Comparison of ENCODE assay signal across 13 cellular contexts in genomic region chr9:113946496-113947115, GRCh38.
A peak's percentile ranks its signal among the peaks of the same experiment; 100 is the strongest.
DNase-seq lines count a peak whose midpoint lies in the region; ATAC-seq and TF ChIP-seq lines count a peak whose summit lies in the region.
"Had no signal": no experiment of that assay in that cellular context is flagged by ENCODE, and none has a peak within 500 bp of the region (broad histone marks: within the 10 kb centered on the region; RNA-seq: fewer than 3 reads in every experiment).

No MANE protein-coding gene starts in this region.

- peak; percentile 42 for DNase-seq in activated CD8-positive, alpha-beta memory T cell treated with anti-CD3 and anti-CD28 coated beads for 24 hours
- DNase-seq in activated CD8-positive, alpha-beta memory T cell treated with anti-CD3 and anti-CD28 coated beads, Interleukin-2, amount 50 U/mL, for 4 hours: no peak
- DNase-seq in islet precursor cell (peak; percentile 35), osteocyte (ENCODE audit: extremely low spot score, unreplicated experiment) (peak; percentile 53), COR-L47 (lab: John Stamatoyannopoulos, UW) (no peak), natural killer cell (no peak)
- DNase-seq: Caco-2, GF-D8, GOT3, H9, IMR-90 had no signal

- peaks cover 16% of the 10 kb centered on the region for H3K4me1 Mint-ChIP-seq in osteocyte (ENCODE audit: unreplicated experiment)
- peaks cover 1 to 2% of the 10 kb centered on the region in 2 donors for H3K4me1 Mint-ChIP-seq in natural killer cell

- TF ChIP-seq CTCF in osteocyte (IDR thresholded peaks at IDR 0.05) (no peak), natural killer cell (IDR thresholded peaks at IDR 0.05) (no peak)

- no peak for ATAC-seq in GM18517 (IDR thresholded peaks at IDR 0.05; ENCODE audit: unreplicated experiment)
- ATAC-seq in natural killer cell: no peak
- ATAC-seq: CD8-positive, alpha-beta T cell had no signal

- H3K27me3 Mint-ChIP-seq in osteocyte (ENCODE audit: unreplicated experiment) (no peaks in the 10 kb centered on the region), natural killer cell (ENCODE audit: low read depth in 2 of 2) (no peaks in the 10 kb centered on the region)

- H3K36me3 Mint-ChIP-seq in osteocyte (ENCODE audit: unreplicated experiment): peaks cover 30% of the 10 kb centered on the region
- H3K36me3 Mint-ChIP-seq in natural killer cell: no peaks in the 10 kb centered on the region
- H3K36me3 Mint-ChIP-seq: CD8-positive, alpha-beta T cell had no signal

- intact Hi-C loops in natural killer cell (cut with micrococcal nuclease): no loop called here

- no peak overlapping the region for H3K27ac Mint-ChIP-seq in osteocyte (ENCODE audit: unreplicated experiment)
- H3K27ac Mint-ChIP-seq in natural killer cell: no peak overlapping the region
- H3K27ac Mint-ChIP-seq: CD8-positive, alpha-beta T cell had no signal

- H3K9me3 Mint-ChIP-seq in osteocyte (ENCODE audit: unreplicated experiment) (no peaks in the 10 kb centered on the region), natural killer cell (no peaks in the 10 kb centered on the region)
- H3K9me3 Mint-ChIP-seq: CD8-positive, alpha-beta T cell; H9 had no signal

- H3K4me3 Mint-ChIP-seq in osteocyte (ENCODE audit: unreplicated experiment): no peak overlapping the region
- no peak overlapping the region for H3K4me3 Mint-ChIP-seq in natural killer cell
- H3K4me3 Mint-ChIP-seq: CD8-positive, alpha-beta T cell; H9 had no signal

Comparison
In these comparisons a context has a peak if more than half of its experiments do, and no peak if none do; other contexts are left out.
1. DNase-seq: peak in activated CD8-positive, alpha-beta memory T cell treated with anti-CD3 and anti-CD28 coated beads for 24 hours (single experiment), islet precursor cell (single experiment) and osteocyte (single experiment); none in activated CD8-positive, alpha-beta memory T cell treated with anti-CD3 and anti-CD28 coated beads, Interleukin-2, amount 50 U/mL, for 4 hours (single experiment), COR-L47 (single experiment) and natural killer cell (single experiment).